11 cellular contexts compared by ENCODE assay signal in genomic region chr1:219928791-219929118, GRCh38. TPM values are rescaled to one million over a fixed set of nuclear protein-coding genes. Genes with fewer than 3 reads are reported as not detected.
A peak's percentile ranks its signal among the peaks of the same experiment; 100 is the strongest.
DNase-seq lines count a peak whose midpoint lies in the region; ATAC-seq and TF ChIP-seq lines count a peak whose summit lies in the region.
"Had no signal": no experiment of that assay in that cellular context is flagged by ENCODE, and none has a peak within 500 bp of the region (broad histone marks: within the 10 kb centered on the region; RNA-seq: fewer than 3 reads in every experiment).

No MANE protein-coding gene starts in this region.

- no peak overlapping the region for H2BK20ac ChIP-seq in H9 (ENCODE audit: low read depth, low read length, poor library complexity, severe bottlenecking)

- H3K4me1 ChIP-seq in H9 (ENCODE audit: insufficient read depth, low read length) (no peaks in the 10 kb centered on the region), iPS-18a (ENCODE audit: control insufficient read depth, low read depth, low read length) (no peaks in the 10 kb centered on the region)

- H2AK5ac ChIP-seq in H9 (ENCODE audit: insufficient read length, low read length) = no peak overlapping the region

- H2BK12ac ChIP-seq in H9 (ENCODE audit: insufficient read length, low read depth, low read length) = no peak overlapping the region

- H3K4ac ChIP-seq in H9 (ENCODE audit: low read depth, low read length) = no peak overlapping the region

- H4K8ac ChIP-seq in H9 (replicated peaks; ENCODE audit: insufficient read length, low read depth, low read length) = no peak overlapping the region

- H2BK5ac ChIP-seq in H9 (ENCODE audit: insufficient read length, low read length) = no peak overlapping the region

- TF ChIP-seq CTCF in H9 (conservative IDR thresholded peaks at IDR 0.05) = no peak

- H3K27ac ChIP-seq in H9 (ENCODE audit: insufficient read length, low read depth, low read length) = no peak overlapping the region
- H3K27ac ChIP-seq in iPS-18a (ENCODE audit: low read length) = no peak overlapping the region
- H3K27ac ChIP-seq: gastrocnemius medialis, KMS-11, prostate gland had no signal

- H2AFZ ChIP-seq in H9 (ENCODE audit: low read length) = no peak overlapping the region

- no peak overlapping the region for H3T11ph ChIP-seq in H9 (ENCODE audit: low read length)

- no peaks in the 10 kb centered on the region for H3K9me3 ChIP-seq in H9 (ENCODE audit: control insufficient read depth, low read depth, low read length)
- no peaks in the 10 kb centered on the region for H3K9me3 ChIP-seq in iPS-18a (ENCODE audit: control insufficient read depth, low read depth, low read length)
- H3K9me3 ChIP-seq: gastrocnemius medialis, prostate gland had no signal

- peak overlapping the region; percentile 74 to 84 for H3K4me3 Mint-ChIP-seq in H9
- peak overlapping the region; percentile 73 for H3K4me3 Mint-ChIP-seq in activated naive CD8-positive, alpha-beta T cell

- no CpG with 5 or more reads among the region's 13 CpGs for WGBS in H9 (ENCODE audit: extremely low coverage, insufficient read length, low lambda C conversion rate)

- H4K91ac ChIP-seq in H9 (ENCODE audit: insufficient read length, low read depth, low read length) = no peak overlapping the region

- H3K27ac Mint-ChIP-seq in H9 = no peak overlapping the region
- H3K27ac Mint-ChIP-seq in activated naive CD8-positive, alpha-beta T cell = no peak overlapping the region

- H3K27me3 ChIP-seq in H9 (ENCODE audit: insufficient read depth, low read length) = peaks cover 13% of the 10 kb centered on the region; the same call in 1 of the 2 replicates
- peaks cover 35% of the 10 kb centered on the region for H3K27me3 ChIP-seq in iPS-18a (ENCODE audit: control insufficient read depth, insufficient read depth, low read length)

- H3K36me3 ChIP-seq in iPS-18a (ENCODE audit: control insufficient read depth, low read depth, low read length) = no peaks in the 10 kb centered on the region
- H3K36me3 ChIP-seq: gastrocnemius medialis, prostate gland had no signal

- H4K5ac ChIP-seq in H9 (ENCODE audit: insufficient read length, low read depth, low read length) = no peak overlapping the region

- H3K56ac ChIP-seq in H9 (ENCODE audit: insufficient read length, low read depth, low read length) = no peak overlapping the region

- peaks cover 13 to 20% of the 10 kb centered on the region in 2 experiments for H3K4me1 Mint-ChIP-seq in H9
- H3K4me1 Mint-ChIP-seq in activated naive CD8-positive, alpha-beta T cell (ENCODE audit: low read depth) = peaks cover 10% of the 10 kb centered on the region

- no peaks in the 10 kb centered on the region for H3K79me1 ChIP-seq in H9 (ENCODE audit: insufficient read depth, low read depth, low read length, poor library complexity, severe bottlenecking)

- H3K9me3 Mint-ChIP-seq in H9 = peaks cover 0 to 3% of the 10 kb centered on the region in 2 experiments; a peak in 3 of 5 replicates
- no peaks in the 10 kb centered on the region for H3K9me3 Mint-ChIP-seq in activated naive CD8-positive, alpha-beta T cell (ENCODE audit: low read depth)

- H3K23ac ChIP-seq in H9 (ENCODE audit: insufficient read length, low read depth, low read length) = no peak overlapping the region

- peaks cover 43% of the 10 kb centered on the region for H3K27me3 Mint-ChIP-seq in H9 (ENCODE audit: low read depth)
- peaks cover 29% of the 10 kb centered on the region for H3K27me3 Mint-ChIP-seq in activated naive CD8-positive, alpha-beta T cell

- H3K79me2 ChIP-seq in H9 (ENCODE audit: insufficient read depth, low read length) = no peaks in the 10 kb centered on the region

- H3K18ac ChIP-seq in H9 (ENCODE audit: insufficient read length, low read depth, low read length) = no peak overlapping the region

- H3K4me3 ChIP-seq in iPS-18a (ENCODE audit: low read length) = peak overlapping the region; percentile 70

- peak; percentile 49 for DNase-seq in H9
- peak; percentile 70 for DNase-seq in retina
- no peak for DNase-seq in SK-N-DZ (ENCODE audit: low spot score)
- DNase-seq in activated gamma-delta T cell treated with Interleukin-2 at 50 U/mL for 16 hours = no peak
- DNase-seq: gastrocnemius medialis had no signal

- no peaks in the 10 kb centered on the region for H4K20me1 ChIP-seq in H9 (ENCODE audit: control insufficient read depth, insufficient read depth, insufficient read length)

- H3K4me2 ChIP-seq in H9 (ENCODE audit: insufficient read depth, insufficient read length, low read length) = peak overlapping the region; percentile 64
- H3K4me2 ChIP-seq: KMS-11 had no signal

- H3K14ac ChIP-seq in H9 (ENCODE audit: insufficient read depth, low read length) = no peak overlapping the region

- no peak overlapping the region for H2BK120ac ChIP-seq in H9 (ENCODE audit: low read depth, low read length, poor library complexity, severe bottlenecking)

- H2BK15ac ChIP-seq in H9 (ENCODE audit: low read depth, low read length) = no peak overlapping the region

- no peak overlapping the region for H3K9ac ChIP-seq in H9 (ENCODE audit: extremely low read depth, insufficient read length, low read length)
- H3K9ac ChIP-seq in iPS-18a (ENCODE audit: low read length) = no peak overlapping the region
- H3K9ac ChIP-seq: KMS-11 had no signal

- ATAC-seq in GM19467 (IDR thresholded peaks at IDR 0.05; ENCODE audit: unreplicated experiment) = no peak
- ATAC-seq: gastrocnemius medialis had no signal

- H3K36me3 Mint-ChIP-seq in H9 (ENCODE audit: insufficient read depth in 1 of 3, low read depth in 3 of 3) = no peaks in the 10 kb centered on the region
- no peaks in the 10 kb centered on the region for H3K36me3 Mint-ChIP-seq in activated naive CD8-positive, alpha-beta T cell

- H3K23me2 ChIP-seq in H9 (ENCODE audit: insufficient read length, low read depth, low read length, poor library complexity, severe bottlenecking) = peaks cover 10% of the 10 kb centered on the region

RNA-seq across cellular contexts. Expression of gene SLC30A10, which starts 0.4 kb away (rescaled TPM):
- 0.09 and 0.20 TPM in 2 replicates for total RNA-seq in H9 (2021)
- not detected in 2 replicates for polyA plus RNA-seq in SK-N-DZ (2014; cell fraction: cytosol; rRNA removed)
- 0.06 and 0.24 TPM in 2 replicates for polyA plus RNA-seq in SK-N-DZ (2014; cell fraction: nucleus; rRNA removed)
- total RNA-seq: G401, gastrocnemius medialis had no signal

Comparison
In these comparisons a context has a peak if more than half of its experiments do, and no peak if none do; other contexts are left out.
1. DNase-seq: peak in H9 (single experiment) and retina (single experiment); none in SK-N-DZ (single experiment) and activated gamma-delta T cell treated with Interleukin-2 at 50 U/mL for 16 hours (single experiment).